In genomic region chr12:69701821-69702220, GRCh38 we compare ENCODE assay signal across 1 cellular context.
TF ChIP-seq lines count a peak whose summit lies in the region.

No MANE protein-coding gene starts in this region.

TF ChIP-seq in H1, 55 proteins besides CTCF, POLR2A, EP300 and RAD21 (continued from another document):
- TF ChIP-seq MAX (IDR thresholded peaks at IDR 0.05) (no peak), TCF12 (IDR thresholded peaks at IDR 0.05; ENCODE audit: low read depth, low read length) (no peak), TBP (IDR thresholded peaks at IDR 0.05; ENCODE audit: low read depth, low read length) (no peak), TEAD4 (IDR thresholded peaks at IDR 0.05; ENCODE audit: low read depth, low read length) (no peak)
TF ChIP-seq in H1: peak in this region for 0.
